22 cellular contexts compared by ENCODE assay signal in genomic region chr4:7138223-7139166, GRCh38. TPM values are rescaled to one million over a fixed set of nuclear protein-coding genes. Genes with fewer than 3 reads are reported as not detected.
"Had no signal": no experiment of that assay in that cellular context is flagged by ENCODE, and none has a peak within 500 bp of the region (broad histone marks: within the 10 kb centered on the region; RNA-seq: fewer than 3 reads in every experiment).

No MANE protein-coding gene starts in this region.

- H3K4me2 ChIP-seq: KMS-11 had no signal

- ATAC-seq: K562, SK-N-SH treated with all-trans-retinoic acid at 6 μM for 48 hours had no signal

- H3K9me3 ChIP-seq: SJCRH30 had no signal

- H3K9ac ChIP-seq: KMS-11 had no signal

- H3K4me3 ChIP-seq: K562, SJCRH30 had no signal

- H3K36me3 ChIP-seq: SJCRH30 had no signal

- H3K27ac Mint-ChIP-seq: IgD-negative memory B cell had no signal

- FAIRE-seq: K562, RCC 7860 had no signal

- DNase-seq: Kasumi-1, MM.1S, NCI-H1092 treated with DMSO at 0.1 percent for 48 hours, NCI-H1436, NCI-H187, NCI-H2029, NCI-H2081 treated with DMSO at 0.1 percent for 48 hours, NCI-H2171, NCI-H226, NCI-H446, NCI-H510A, NCI-H524 treated with DMSO at 0.1 percent for 48 hours, NCI-H69, NCI-H774, SHP77 treated with DMSO at 0.1 percent for 48 hours, SJCRH30 had no signal

- H3K36me3 Mint-ChIP-seq: IgD-negative memory B cell had no signal

- H3K27ac ChIP-seq: KMS-11, RWPE1, SJCRH30 had no signal

- H3K4me3 Mint-ChIP-seq: IgD-negative memory B cell had no signal

RNA-seq across cellular contexts. Expression of gene SORCS2, which starts 53.8 kb away (rescaled TPM):
- total RNA-seq: K562 had no signal
- polyA plus RNA-seq: IgD-negative memory B cell, K562 had no signal
